Comparison of ENCODE assay signal across 1 cellular context in genomic region chr3:53844262-53845102, GRCh38.
TF ChIP-seq lines count a peak whose summit lies in the region.

No MANE protein-coding gene starts in this region.

TF ChIP-seq in SK-N-SH, 30 proteins besides CTCF, POLR2A, EP300 and RAD21 (continued from another document):
- TF ChIP-seq, protein P1, sequence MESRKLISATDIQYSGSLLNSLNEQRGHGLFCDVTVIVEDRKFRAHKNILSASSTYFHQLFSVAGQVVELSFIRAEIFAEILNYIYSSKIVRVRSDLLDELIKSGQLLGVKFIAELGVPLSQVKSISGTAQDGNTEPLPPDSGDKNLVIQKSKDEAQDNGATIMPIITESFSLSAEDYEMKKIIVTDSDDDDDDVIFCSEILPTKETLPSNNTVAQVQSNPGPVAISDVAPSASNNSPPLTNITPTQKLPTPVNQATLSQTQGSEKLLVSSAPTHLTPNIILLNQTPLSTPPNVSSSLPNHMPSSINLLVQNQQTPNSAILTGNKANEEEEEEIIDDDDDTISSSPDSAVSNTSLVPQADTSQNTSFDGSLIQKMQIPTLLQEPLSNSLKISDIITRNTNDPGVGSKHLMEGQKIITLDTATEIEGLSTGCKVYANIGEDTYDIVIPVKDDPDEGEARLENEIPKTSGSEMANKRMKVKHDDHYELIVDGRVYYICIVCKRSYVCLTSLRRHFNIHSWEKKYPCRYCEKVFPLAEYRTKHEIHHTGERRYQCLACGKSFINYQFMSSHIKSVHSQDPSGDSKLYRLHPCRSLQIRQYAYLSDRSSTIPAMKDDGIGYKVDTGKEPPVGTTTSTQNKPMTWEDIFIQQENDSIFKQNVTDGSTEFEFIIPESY (IDR thresholded peaks at IDR 0.05; ENCODE audit: borderline replicate concordance, low read depth), result no peak
- TF ChIP-seq ELF1 (IDR thresholded peaks at IDR 0.05) (no peak), JUND (IDR thresholded peaks at IDR 0.05) (no peak), GATA2 (CRISPR knock-in tag; IDR thresholded peaks at IDR 0.05) (no peak), FOXM1 (IDR thresholded peaks at IDR 0.05; ENCODE audit: low read depth) (no peak)
